Comparison of ENCODE assay signal across 19 cellular contexts in genomic region chr6:167647750-167648470, GRCh38.
DNase-seq lines count a peak whose midpoint lies in the region; ATAC-seq, FAIRE-seq and TF ChIP-seq lines count a peak whose summit lies in the region.
"Had no signal": no experiment of that assay in that cellular context is flagged by ENCODE, and none has a peak within 500 bp of the region (broad histone marks: within the 10 kb centered on the region; RNA-seq: fewer than 3 reads in every experiment).

No MANE protein-coding gene starts in this region.

- FAIRE-seq in urothelium cell line (lab: Jason Lieb, UNC) = peak; percentile 20

- H3K4me1 Mint-ChIP-seq in natural killer cell treated with Interleukin-12 subunit alpha and Interleukin-12 subunit beta and Interleukin-15 and Interleukin-18, amount 100 ng/mL, for 72 hours (ENCODE audit: low read depth in 2 of 2) = peaks cover 0 to 8% of the 10 kb centered on the region in 2 donors
- no peaks in the 10 kb centered on the region for H3K4me1 Mint-ChIP-seq in natural killer cell
- H3K4me1 Mint-ChIP-seq in neural crest cell = peaks cover 39% of the 10 kb centered on the region
- no peaks in the 10 kb centered on the region for H3K4me1 Mint-ChIP-seq in CD8-positive, alpha-beta memory T cell
- H3K4me1 Mint-ChIP-seq: CD4-positive, CD25-positive, alpha-beta regulatory T cell had no signal

- H3K36me3 Mint-ChIP-seq in natural killer cell treated with Interleukin-12 subunit alpha and Interleukin-12 subunit beta and Interleukin-15 and Interleukin-18, amount 100 ng/mL, for 72 hours = no peaks in the 10 kb centered on the region
- H3K36me3 Mint-ChIP-seq in natural killer cell = no peaks in the 10 kb centered on the region
- H3K36me3 Mint-ChIP-seq in neural crest cell (ENCODE audit: low read depth) = no peaks in the 10 kb centered on the region
- no peaks in the 10 kb centered on the region for H3K36me3 Mint-ChIP-seq in CD8-positive, alpha-beta memory T cell
- H3K36me3 Mint-ChIP-seq: CD4-positive, CD25-positive, alpha-beta regulatory T cell had no signal

- peaks cover 0 to 4% of the 10 kb centered on the region in 2 donors for H3K27me3 Mint-ChIP-seq in natural killer cell treated with Interleukin-12 subunit alpha and Interleukin-12 subunit beta and Interleukin-15 and Interleukin-18, amount 100 ng/mL, for 72 hours
- H3K27me3 Mint-ChIP-seq in natural killer cell (ENCODE audit: low read depth in 2 of 2) (peaks cover 4 to 13% of the 10 kb centered on the region in 2 donors), neural crest cell (ENCODE audit: low read depth) (no peaks in the 10 kb centered on the region)
- H3K27me3 Mint-ChIP-seq in CD8-positive, alpha-beta memory T cell = peaks cover 3 to 4% of the 10 kb centered on the region in 2 donors
- H3K27me3 Mint-ChIP-seq: CD4-positive, CD25-positive, alpha-beta regulatory T cell had no signal

- TF ChIP-seq CTCF in natural killer cell (IDR thresholded peaks at IDR 0.05) = no peak
- TF ChIP-seq CTCF in neural crest cell (conservative IDR thresholded peaks at IDR 0.05) = no peak

- CTCF ChIA-PET in CD8-positive, alpha-beta memory T cell (lab: Charles Lee) = no interaction called here

- intact Hi-C loops in natural killer cell (cut with micrococcal nuclease) = no loop called here

- peak overlapping the region; percentile 33 for H3K4me3 Mint-ChIP-seq in natural killer cell treated with Interleukin-12 subunit alpha and Interleukin-12 subunit beta and Interleukin-15 and Interleukin-18, amount 100 ng/mL, for 72 hours
- H3K4me3 Mint-ChIP-seq in natural killer cell = no peak overlapping the region
- peak overlapping the region; percentile 60 for H3K4me3 Mint-ChIP-seq in neural crest cell
- no peak overlapping the region for H3K4me3 Mint-ChIP-seq in CD8-positive, alpha-beta memory T cell
- H3K4me3 Mint-ChIP-seq: CD4-positive, CD25-positive, alpha-beta regulatory T cell; H9 had no signal

- no peaks in the 10 kb centered on the region for H3K9me3 Mint-ChIP-seq in natural killer cell treated with Interleukin-12 subunit alpha and Interleukin-12 subunit beta and Interleukin-15 and Interleukin-18, amount 100 ng/mL, for 72 hours
- H3K9me3 Mint-ChIP-seq in natural killer cell (no peaks in the 10 kb centered on the region), neural crest cell (no peaks in the 10 kb centered on the region)
- peaks cover 0 to 3% (median 0%) of the 10 kb centered on the region in 5 donors for H3K9me3 Mint-ChIP-seq in CD8-positive, alpha-beta memory T cell
- H3K9me3 Mint-ChIP-seq: CD4-positive, CD25-positive, alpha-beta regulatory T cell; H9 had no signal

- H3K9me3 ChIP-seq in CD8-positive, alpha-beta memory T cell (ENCODE audit: low read length) = no peaks in the 10 kb centered on the region

- no peak overlapping the region for H3K27ac ChIP-seq in CD8-positive, alpha-beta memory T cell (ENCODE audit: low read depth, low read length)
- H3K27ac ChIP-seq: 22Rv1, KMS-11 had no signal

- no peaks in the 10 kb centered on the region for H3K4me1 ChIP-seq in CD8-positive, alpha-beta memory T cell (ENCODE audit: insufficient read depth, low read length)

- DNase-seq in natural killer cell treated with Interleukin-12 subunit alpha and Interleukin-12 subunit beta and Interleukin-15 and Interleukin-18, amount 100 ng/mL, for 72 hours (ENCODE audit: low spot score) = peak; percentile 48
- DNase-seq in natural killer cell (no peak), islet precursor cell (peak; percentile 53), neural crest cell (ENCODE audit: low read depth, low spot score) (no peak), urothelium cell line (ENCODE audit: low spot score) (no peak)
- DNase-seq in CD8-positive, alpha-beta memory T cell = no peak
- DNase-seq: CD4-positive, CD25-positive, alpha-beta regulatory T cell; DMS153; GDM1; H9; NCI-H1694 treated with DMSO at 0.1 percent for 48 hours; NCI-H2107; NCI-H510A treated with DMSO at 0.1 percent for 48 hours; NCI-H774; SHP77 had no signal

- H3K36me3 ChIP-seq in CD8-positive, alpha-beta memory T cell (ENCODE audit: insufficient read depth, low read length) = no peaks in the 10 kb centered on the region

- H3K27me3 ChIP-seq in CD8-positive, alpha-beta memory T cell (ENCODE audit: insufficient read depth, low read length, poor library complexity, severe bottlenecking) = no peaks in the 10 kb centered on the region

- H3K27ac Mint-ChIP-seq in natural killer cell treated with Interleukin-12 subunit alpha and Interleukin-12 subunit beta and Interleukin-15 and Interleukin-18, amount 100 ng/mL, for 72 hours = no peak overlapping the region
- H3K27ac Mint-ChIP-seq in natural killer cell = no peak overlapping the region
- H3K27ac Mint-ChIP-seq in neural crest cell (ENCODE audit: unreplicated experiment) = peak overlapping the region; percentile 78
- H3K27ac Mint-ChIP-seq in CD8-positive, alpha-beta memory T cell = no peak overlapping the region
- H3K27ac Mint-ChIP-seq: CD4-positive, CD25-positive, alpha-beta regulatory T cell; H9 had no signal

- peak in 1 of 2 donors; percentile 26 for ATAC-seq in natural killer cell treated with Interleukin-12 subunit alpha and Interleukin-12 subunit beta and Interleukin-15 and Interleukin-18, amount 100 ng/mL, for 72 hours
- ATAC-seq in natural killer cell (no peak), HG03442 (IDR thresholded peaks at IDR 0.05; ENCODE audit: unreplicated experiment) (no peak), GM18502 (IDR thresholded peaks at IDR 0.05; ENCODE audit: poor library complexity, unreplicated experiment) (no peak)

- POLR2A ChIA-PET in CD8-positive, alpha-beta memory T cell (lab: Charles Lee) = no interaction called here

- H3K4me3 ChIP-seq in CD8-positive, alpha-beta memory T cell (ENCODE audit: low read length) = no peak overlapping the region

Comparison
In these comparisons a context has a peak if more than half of its experiments do, and no peak if none do; other contexts are left out.
1. DNase-seq: peak in natural killer cell treated with Interleukin-12 subunit alpha and Interleukin-12 subunit beta and Interleukin-15 and Interleukin-18, amount 100 ng/mL, for 72 hours (single experiment) and islet precursor cell (single experiment); none in natural killer cell (single experiment), neural crest cell (single experiment), urothelium cell line (single experiment) and CD8-positive, alpha-beta memory T cell (0 of 5).
2. H3K4me3 Mint-ChIP-seq: peak in natural killer cell treated with Interleukin-12 subunit alpha and Interleukin-12 subunit beta and Interleukin-15 and Interleukin-18, amount 100 ng/mL, for 72 hours (single experiment) and neural crest cell (single experiment); none in natural killer cell (single experiment) and CD8-positive, alpha-beta memory T cell (0 of 7).